Comparison of ENCODE assay signal across 12 cellular contexts in genomic region chr10:11243425-11244222, GRCh38.
DNase-seq lines count a peak whose midpoint lies in the region; ATAC-seq and TF ChIP-seq lines count a peak whose summit lies in the region.
"Had no signal": no experiment of that assay in that cellular context is flagged by ENCODE, and none has a peak within 500 bp of the region (broad histone marks: within the 10 kb centered on the region; RNA-seq: fewer than 3 reads in every experiment).

No MANE protein-coding gene starts in this region.

- H3K9me3 Mint-ChIP-seq in chondrocyte (ENCODE audit: low read depth): no peaks in the 10 kb centered on the region
- H3K9me3 Mint-ChIP-seq: nephron had no signal

- no peak overlapping the region for H3K4me3 ChIP-seq in AG10803 (ENCODE audit: low read length)
- H3K4me3 ChIP-seq in HUES6 (ENCODE audit: low read depth, low read length): no peak overlapping the region

- peak; percentile 42 for DNase-seq in AG10803 (ENCODE audit: low read depth)
- peak; percentile 9 for DNase-seq in EL
- DNase-seq in caudate nucleus (lab: John Stamatoyannopoulos, UW): no peak
- DNase-seq in chondrocyte (ENCODE audit: low spot score): no peak
- no peak for DNase-seq in NCI-H2081 treated with DMSO at 0.1 percent for 48 hours (lab: John Stamatoyannopoulos, UW)
- DNase-seq in SKM-1 (lab: John Stamatoyannopoulos, UW; ENCODE audit: unreplicated experiment): no peak
- DNase-seq: central memory CD4-positive, alpha-beta T cell; NCI-H1694; small intestine had no signal

- H3K36me3 Mint-ChIP-seq in chondrocyte (ENCODE audit: low read depth): no peaks in the 10 kb centered on the region

- no peak for ATAC-seq in HG02870 (IDR thresholded peaks at IDR 0.05; ENCODE audit: unreplicated experiment)

- H3K27me3 ChIP-seq in HUES6 (ENCODE audit: control insufficient read depth, insufficient read depth, low read length): no peaks in the 10 kb centered on the region

- TF ChIP-seq CTCF in AG10803 (conservative IDR thresholded peaks at IDR 0.05; ENCODE audit: low read length) (no peak), chondrocyte (IDR thresholded peaks at IDR 0.05) (no peak)

- peaks cover under 1% of the 10 kb centered on the region for H3K4me1 ChIP-seq in HUES6 (ENCODE audit: control insufficient read depth, insufficient read depth, low read length)

- H3K9me3 ChIP-seq in HUES6 (ENCODE audit: control insufficient read depth, insufficient read depth, low read depth, low read length): no peaks in the 10 kb centered on the region

- no peak overlapping the region for H3K27ac Mint-ChIP-seq in chondrocyte (ENCODE audit: unreplicated experiment)

- H3K27ac ChIP-seq in HUES6 (ENCODE audit: low read depth, low read length) (0 out of 2 replicates have a peak overlapping the region, but pooled peaks have one; percentile 28), caudate nucleus (ENCODE audit: low read depth, low read length) (peak overlapping the region; percentile 50)

- H3K9ac ChIP-seq in HUES6 (ENCODE audit: low read length): no peak overlapping the region

- H3K4me1 Mint-ChIP-seq in chondrocyte (ENCODE audit: low read depth): no peaks in the 10 kb centered on the region

- H3K36me3 ChIP-seq in HUES6 (ENCODE audit: control insufficient read depth, insufficient read depth, low read length): no peaks in the 10 kb centered on the region

- H3K4me3 Mint-ChIP-seq in chondrocyte (ENCODE audit: unreplicated experiment): no peak overlapping the region
- H3K4me3 Mint-ChIP-seq: nephron had no signal

- no peaks in the 10 kb centered on the region for H3K27me3 Mint-ChIP-seq in chondrocyte (ENCODE audit: low read depth)

Comparison
In these comparisons a context has a peak if more than half of its experiments do, and no peak if none do; other contexts are left out.
1. DNase-seq: peak in AG10803 (single experiment) and EL (single experiment); none in caudate nucleus (0 of 61), chondrocyte (single experiment), NCI-H2081 treated with DMSO at 0.1 percent for 48 hours (single experiment) and SKM-1 (single experiment).